Comparison of ENCODE assay signal across 4 cellular contexts in the genomic region with DNA sequence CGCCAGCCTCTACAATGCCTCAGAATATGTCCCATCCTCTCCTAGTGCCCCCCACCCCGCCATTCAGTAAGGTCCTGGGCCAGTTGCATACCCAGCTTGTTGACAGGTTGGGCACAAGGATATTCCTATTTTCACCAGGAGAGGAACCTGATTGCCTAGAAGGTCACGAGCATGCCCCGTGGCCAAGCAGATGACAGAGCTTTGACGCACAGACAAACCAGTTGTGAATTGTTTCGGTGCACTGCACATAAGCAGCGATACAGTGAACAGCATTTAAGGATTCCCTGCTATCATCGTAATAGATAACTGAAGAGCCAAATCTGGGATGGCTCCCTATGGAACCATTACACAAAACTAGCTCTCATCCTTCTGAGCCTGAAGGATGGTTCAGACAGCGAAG. TPM values are rescaled to one million over a fixed set of nuclear protein-coding genes. Genes with fewer than 3 reads are reported as not detected.
"Had no signal": no experiment of that assay in that cellular context is flagged by ENCODE, and none has a peak within 500 bp of the region (broad histone marks: within the 10 kb centered on the region; RNA-seq: fewer than 3 reads in every experiment).

No MANE protein-coding gene starts in this region.

- ATAC-seq: GM12878 had no signal

- DNase-seq: GDM1, GF-D8 had no signal

RNA-seq across cellular contexts. Expression of gene LELP1, which starts 3.4 kb away (rescaled TPM):
- total RNA-seq: G401, GM12878 had no signal
- polyA plus RNA-seq: GM12878 had no signal

RNA-seq across cellular contexts. Expression of gene PRR9, which starts 10.8 kb away (rescaled TPM):
- total RNA-seq: G401, GM12878 had no signal
- polyA plus RNA-seq: GM12878 had no signal

RNA-seq across cellular contexts. Expression of gene LORICRIN, which starts 52.9 kb away (rescaled TPM):
- total RNA-seq: G401 had no signal

RNA-seq across cellular contexts. Expression of gene SPRR2G, which starts 55.9 kb away (rescaled TPM):
- total RNA-seq: G401, GM12878 had no signal
